In the genomic region with DNA sequence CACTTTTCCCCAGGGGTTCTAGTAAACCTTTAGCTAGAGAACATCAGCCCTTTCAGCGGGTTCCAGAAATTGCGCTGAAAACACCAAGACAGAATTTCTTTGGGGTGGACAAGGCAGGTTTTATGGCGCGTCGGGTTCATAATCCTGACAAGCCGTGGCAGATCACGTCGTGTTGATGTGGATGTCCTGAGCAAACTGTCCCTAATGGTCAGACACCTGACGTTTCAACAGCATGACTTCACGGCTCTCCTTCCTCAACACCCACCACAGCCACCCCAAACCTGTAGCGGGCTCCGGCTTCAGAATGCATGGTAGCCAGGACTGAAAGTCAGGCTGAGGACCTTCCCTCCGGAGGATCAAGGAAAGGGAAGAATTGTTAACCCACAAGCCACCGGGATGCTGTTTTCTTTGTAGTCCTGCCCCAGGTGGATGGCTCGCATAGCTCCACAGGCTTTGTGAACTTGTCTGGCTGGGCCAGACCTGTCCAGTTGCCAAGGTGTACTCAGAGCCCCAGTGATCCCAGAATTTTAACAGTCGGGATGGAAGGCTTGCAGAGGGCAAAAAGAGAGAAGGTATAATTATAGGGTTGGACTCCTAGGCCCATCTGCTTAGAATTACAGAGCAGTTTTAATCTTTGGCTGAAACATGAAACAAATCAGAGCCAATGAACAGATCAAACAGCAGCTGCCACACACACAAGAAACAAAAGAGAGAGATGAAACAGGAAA, we compare ENCODE assay signal across 11 cellular contexts. TPM values are rescaled to one million over a fixed set of nuclear protein-coding genes. Genes with fewer than 3 reads are reported as not detected.
DNase-seq lines count a peak whose midpoint lies in the region; ATAC-seq and TF ChIP-seq lines count a peak whose summit lies in the region.
"Had no signal": no experiment of that assay in that cellular context is flagged by ENCODE, and none has a peak within 500 bp of the region (broad histone marks: within the 10 kb centered on the region; RNA-seq: fewer than 3 reads in every experiment).

No MANE protein-coding gene starts in this region.

- no peaks in the 10 kb centered on the region for H3K9me3 Mint-ChIP-seq in HFFc6
- no peaks in the 10 kb centered on the region for H3K9me3 Mint-ChIP-seq in activated naive CD8-positive, alpha-beta T cell (ENCODE audit: low read depth)
- no peaks in the 10 kb centered on the region for H3K9me3 Mint-ChIP-seq in stimulated activated naive B cell treated with anti-CD40 and anti-IgM and Interleukin-4, amounts not matched to agents 10 μg/mL and 1 μg/mL and 100 μg/mL, for 72 hours
- no peaks in the 10 kb centered on the region for H3K9me3 Mint-ChIP-seq in activated CD4-positive, alpha-beta memory T cell treated with anti-CD3 and anti-CD28 coated beads, Interleukin-2, amount 10 ng/mL, durations not matched to agents 7 days and 5 days

- H3K4me1 Mint-ChIP-seq in HFFc6 (ENCODE audit: low read depth), result peaks cover 5% of the 10 kb centered on the region; the same call in 1 of the 2 replicates
- H3K4me1 Mint-ChIP-seq in activated naive CD8-positive, alpha-beta T cell (ENCODE audit: low read depth), result no peaks in the 10 kb centered on the region
- peaks cover 25 to 35% of the 10 kb centered on the region in 2 donors for H3K4me1 Mint-ChIP-seq in stimulated activated naive B cell treated with anti-CD40 and anti-IgM and Interleukin-4, amounts not matched to agents 10 μg/mL and 1 μg/mL and 100 μg/mL, for 72 hours
- peaks cover 2% of the 10 kb centered on the region for H3K4me1 Mint-ChIP-seq in activated CD4-positive, alpha-beta memory T cell treated with anti-CD3 and anti-CD28 coated beads, Interleukin-2, amount 10 ng/mL, durations not matched to agents 7 days and 5 days

- peaks cover 5% of the 10 kb centered on the region for H3K36me3 Mint-ChIP-seq in HFFc6 (ENCODE audit: low read depth)
- no peaks in the 10 kb centered on the region for H3K36me3 Mint-ChIP-seq in activated naive CD8-positive, alpha-beta T cell
- H3K36me3 Mint-ChIP-seq in stimulated activated naive B cell treated with anti-CD40 and anti-IgM and Interleukin-4, amounts not matched to agents 10 μg/mL and 1 μg/mL and 100 μg/mL, for 72 hours, result no peaks in the 10 kb centered on the region
- H3K36me3 Mint-ChIP-seq in activated CD4-positive, alpha-beta memory T cell treated with anti-CD3 and anti-CD28 coated beads, Interleukin-2, amount 10 ng/mL, durations not matched to agents 7 days and 5 days (ENCODE audit: low read depth), result no peaks in the 10 kb centered on the region

- peaks cover 51% of the 10 kb centered on the region for H3K27me3 Mint-ChIP-seq in HFFc6 (ENCODE audit: insufficient read depth)
- H3K27me3 Mint-ChIP-seq in activated naive CD8-positive, alpha-beta T cell, result peaks cover 32% of the 10 kb centered on the region
- H3K27me3 Mint-ChIP-seq in stimulated activated naive B cell treated with anti-CD40 and anti-IgM and Interleukin-4, amounts not matched to agents 10 μg/mL and 1 μg/mL and 100 μg/mL, for 72 hours, result peaks cover 20 to 22% of the 10 kb centered on the region in 2 donors
- H3K27me3 Mint-ChIP-seq in activated CD4-positive, alpha-beta memory T cell treated with anti-CD3 and anti-CD28 coated beads, Interleukin-2, amount 10 ng/mL, durations not matched to agents 7 days and 5 days, result peaks cover 61% of the 10 kb centered on the region

- POLR2A ChIA-PET in activated CD4-positive, alpha-beta memory T cell treated with anti-CD3 and anti-CD28 coated beads, Interleukin-2, amount 10 ng/mL, durations not matched to agents 7 days and 5 days (lab: Charles Lee), result no interaction called here

- ATAC-seq in stimulated activated naive B cell treated with anti-CD40 and anti-IgM and Interleukin-4, amounts not matched to agents 10 μg/mL and 1 μg/mL and 100 μg/mL, for 72 hours (replicated peaks), result no peak
- ATAC-seq: activated CD4-positive, alpha-beta T cell treated with anti-CD3 and anti-CD28 coated beads for 36 hours had no signal

- no peak overlapping the region for H3K27ac Mint-ChIP-seq in HFFc6
- no peak overlapping the region for H3K27ac Mint-ChIP-seq in activated naive CD8-positive, alpha-beta T cell
- H3K27ac Mint-ChIP-seq in stimulated activated naive B cell treated with anti-CD40 and anti-IgM and Interleukin-4, amounts not matched to agents 10 μg/mL and 1 μg/mL and 100 μg/mL, for 72 hours, result peak overlapping the region; percentile 84
- H3K27ac Mint-ChIP-seq in activated CD4-positive, alpha-beta memory T cell treated with anti-CD3 and anti-CD28 coated beads, Interleukin-2, amount 10 ng/mL, durations not matched to agents 7 days and 5 days, result no peak overlapping the region
- H3K27ac Mint-ChIP-seq: activated CD4-positive, alpha-beta T cell treated with anti-CD3 and anti-CD28 coated beads for 36 hours had no signal

- TF ChIP-seq CTCF in HFFc6 (IDR thresholded peaks at IDR 0.05), result no peak

- no peak for DNase-seq in HFFc6
- DNase-seq in iPS-NIHi7 (ENCODE audit: extremely low spot score), result peak; percentile 30
- DNase-seq in stimulated activated naive B cell treated with anti-CD40 and anti-IgM and Interleukin-4, amounts not matched to agents 10 μg/mL and 1 μg/mL and 100 μg/mL, for 72 hours, result no peak
- no peak for DNase-seq in activated CD4-positive, alpha-beta memory T cell treated with anti-CD3 and anti-CD28 coated beads, Interleukin-2, amount 10 ng/mL, durations not matched to agents 7 days and 5 days
- DNase-seq in NCI-H2196 (lab: John Stamatoyannopoulos, UW; ENCODE audit: unreplicated experiment), result no peak
- no peak for DNase-seq in HK-2 (ENCODE audit: unreplicated experiment)
- no peak for DNase-seq in amygdala (lab: John Stamatoyannopoulos, UW)
- DNase-seq: activated CD4-positive, alpha-beta T cell treated with anti-CD3 and anti-CD28 coated beads for 36 hours; NCI-H1436 had no signal

- H3K4me3 Mint-ChIP-seq in HFFc6, result peak overlapping the region; percentile 68
- peak overlapping the region; percentile 67 for H3K4me3 Mint-ChIP-seq in activated naive CD8-positive, alpha-beta T cell
- H3K4me3 Mint-ChIP-seq in stimulated activated naive B cell treated with anti-CD40 and anti-IgM and Interleukin-4, amounts not matched to agents 10 μg/mL and 1 μg/mL and 100 μg/mL, for 72 hours, result peak overlapping the region; percentile 76 to 80
- no peak overlapping the region for H3K4me3 Mint-ChIP-seq in activated CD4-positive, alpha-beta memory T cell treated with anti-CD3 and anti-CD28 coated beads, Interleukin-2, amount 10 ng/mL, durations not matched to agents 7 days and 5 days
- H3K4me3 Mint-ChIP-seq: activated CD4-positive, alpha-beta T cell treated with anti-CD3 and anti-CD28 coated beads for 36 hours had no signal

- CTCF ChIA-PET in activated CD4-positive, alpha-beta memory T cell treated with anti-CD3 and anti-CD28 coated beads, Interleukin-2, amount 10 ng/mL, durations not matched to agents 7 days and 5 days (lab: Charles Lee), result no interaction called here

RNA-seq across cellular contexts. Expression of a gene that starts 1.5 kb away (rescaled TPM):
- under 1 TPM in 1 of 6 experiments, not detected in 5; 0.12 TPM for total RNA-seq in HFFc6 (2021; fragmentation: NEBNext Ultra II Directional; extraction: Animal tissue kit (Norgen Biotek cat#: 25700))
- total RNA-seq in activated CD4-positive, alpha-beta memory T cell treated with anti-CD3 and anti-CD28 coated beads, Interleukin-2, amount 10 ng/mL, durations not matched to agents 7 days and 5 days, result not detected
- total RNA-seq: activated CD4-positive, alpha-beta T cell treated with anti-CD3 and anti-CD28 coated beads for 36 hours; epithelial cell of proximal tubule had no signal
